In the genomic region with DNA sequence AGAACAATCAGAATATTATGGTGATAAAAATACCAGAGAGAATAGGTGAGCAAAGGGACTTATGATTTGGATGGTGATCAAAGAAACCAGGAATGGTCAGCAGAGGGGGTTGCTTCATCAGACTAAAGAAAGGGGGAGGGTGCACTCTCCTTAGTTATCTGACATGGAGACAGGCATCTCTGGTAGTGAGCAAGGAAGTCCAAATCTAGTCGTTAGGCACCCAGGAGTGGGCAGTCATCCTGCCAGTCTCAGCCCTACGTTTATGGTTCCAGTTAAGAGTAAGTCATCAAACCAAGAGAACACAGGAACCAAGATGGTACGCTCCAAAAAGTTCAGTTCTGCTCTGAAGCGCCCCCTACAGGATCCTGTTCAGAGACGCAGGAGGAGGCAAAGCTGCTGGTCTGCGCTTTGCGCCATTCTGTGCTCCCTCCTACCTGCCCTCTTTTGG, we compare ENCODE assay signal across 9 cellular contexts. TPM values are rescaled to one million over a fixed set of nuclear protein-coding genes. Genes with fewer than 3 reads are reported as not detected.
A peak's percentile ranks its signal among the peaks of the same experiment; 100 is the strongest.
DNase-seq lines count a peak whose midpoint lies in the region; ATAC-seq and TF ChIP-seq lines count a peak whose summit lies in the region.
"Had no signal": no experiment of that assay in that cellular context is flagged by ENCODE, and none has a peak within 500 bp of the region (broad histone marks: within the 10 kb centered on the region; RNA-seq: fewer than 3 reads in every experiment).

No MANE protein-coding gene starts in this region.

- H3K9me3 ChIP-seq in Panc1 (ENCODE audit: control insufficient read depth, insufficient read depth, low read depth, low read length) = no peaks in the 10 kb centered on the region
- H3K9me3 ChIP-seq in iPS-20b (ENCODE audit: insufficient read depth, low read depth, low read length) = no peaks in the 10 kb centered on the region

- H3K27ac ChIP-seq in Panc1 (ENCODE audit: low read length) = no peak overlapping the region
- H3K27ac ChIP-seq in iPS-20b (ENCODE audit: low read length) = no peak overlapping the region

- H3K4me1 Mint-ChIP-seq in Calu3 (ENCODE audit: low read depth, unreplicated experiment) = no peaks in the 10 kb centered on the region

- H3K4me3 ChIP-seq in Panc1 (ENCODE audit: low read depth in 2 of 2, low read length in 2 of 2) = no peak overlapping the region
- H3K4me3 ChIP-seq in iPS-20b (ENCODE audit: low read length) = 0 out of 2 replicates have a peak overlapping the region, but pooled peaks have one; percentile 22

- intact Hi-C loops in Calu3 (cut with micrococcal nuclease; ENCODE audit: unreplicated experiment) = no loop called here
- intact Hi-C loops in Panc1 (cut with micrococcal nuclease; ENCODE audit: unreplicated experiment) = no loop called here

- peak; percentile 36; the same call in 1 of the 2 replicates for ATAC-seq in Panc1
- no peak for ATAC-seq in HG02571 (IDR thresholded peaks at IDR 0.05; ENCODE audit: unreplicated experiment)
- no peak for ATAC-seq in HG02678 (IDR thresholded peaks at IDR 0.05; ENCODE audit: unreplicated experiment)
- ATAC-seq: sciatic nerve had no signal

- H3K36me3 Mint-ChIP-seq in Calu3 (ENCODE audit: insufficient read depth, unreplicated experiment) = no peaks in the 10 kb centered on the region

- TF ChIP-seq CTCF in Calu3 (IDR thresholded peaks at IDR 0.05; ENCODE audit: unreplicated experiment) (peak; percentile 24), GM12873 (IDR thresholded peaks at IDR 0.05; ENCODE audit: insufficient read depth, low read depth, low read length, missing control alignments) (peak; percentile 67), Panc1 (IDR thresholded peaks at IDR 0.05) (peak; percentile 74)

- CTCF ChIA-PET in Calu3 (lab: Charles Lee) = no interaction called here
- CTCF ChIA-PET in Panc1 (lab: Charles Lee) = interaction anchor here (0.6 kb wide), 1 partner anchor 40 kb away, joined by 3 read pairs; no protein-coding TSS in a partner anchor

- H3K36me3 ChIP-seq in Panc1 (ENCODE audit: control insufficient read depth, insufficient read depth, low read length) (no peaks in the 10 kb centered on the region), iPS-20b (ENCODE audit: insufficient read depth, low read depth, low read length) (no peaks in the 10 kb centered on the region)

- H3K27me3 ChIP-seq in Panc1 (ENCODE audit: control insufficient read depth, insufficient read depth, low read length) (no peaks in the 10 kb centered on the region), iPS-20b (ENCODE audit: insufficient read depth, low read length) (no peaks in the 10 kb centered on the region)

- H3K4me1 ChIP-seq in Panc1 (ENCODE audit: control insufficient read depth, insufficient read depth, low read length) (peaks cover 4% of the 10 kb centered on the region; the same call in 1 of the 2 replicates), iPS-20b (ENCODE audit: insufficient read depth, low read length) (peaks cover 3% of the 10 kb centered on the region; the same call in 1 of the 2 replicates)

- H3K4me3 Mint-ChIP-seq in Calu3 (ENCODE audit: low read depth, unreplicated experiment) = no peak overlapping the region

- peaks cover 2% of the 10 kb centered on the region for H3K9me3 Mint-ChIP-seq in Calu3 (ENCODE audit: low read depth, unreplicated experiment)

- peak; percentile 11 for DNase-seq in Calu3
- DNase-seq in Panc1 (ENCODE audit: low read depth, low spot score) = peak; percentile 18
- DNase-seq in superior temporal gyrus (ENCODE audit: extremely low spot score) = no peak
- DNase-seq: NCI-H187 had no signal

- H3K9ac ChIP-seq in iPS-20b (ENCODE audit: low read depth, low read length) = no peak overlapping the region

- BruUV-seq in Calu3 (replicated peaks; lab: Mats Ljungman, UMichigan) (no TSS peak), Panc1 (replicated peaks; lab: Mats Ljungman, UMichigan) (no TSS peak)

- H3K27me3 Mint-ChIP-seq in Calu3 (ENCODE audit: unreplicated experiment) = peaks cover 42% of the 10 kb centered on the region

- POLR2A ChIA-PET in Panc1 (lab: Charles Lee) = no interaction called here

- no peak overlapping the region for H3K27ac Mint-ChIP-seq in Calu3 (ENCODE audit: unreplicated experiment)

- in situ Hi-C loops in Panc1 (cut with HindIII; ENCODE audit: low pct_unique_long_range_greater_than_20kb, low sequenced_read_pairs) = no loop called here

RNA-seq across cellular contexts. Expression of a gene that starts 28.6 kb away (rescaled TPM):
- total RNA-seq in Calu3 (2022) = 128 and 132 TPM in 2 replicates
- total RNA-seq in Panc1 (2021; ENCODE audit: unreplicated experiment) = 144 TPM
- polyA plus RNA-seq in Panc1 (2012; ENCODE audit: insufficient read length) = 118 TPM

RNA-seq across cellular contexts. Expression of a gene that starts 28.7 kb away (rescaled TPM):
- total RNA-seq in Calu3 (2022) = 0.26 and 0.56 TPM in 2 replicates
- 0.69 TPM for total RNA-seq in Panc1 (2021; ENCODE audit: unreplicated experiment)
- 0.46 TPM for polyA plus RNA-seq in Panc1 (2012; ENCODE audit: insufficient read length)

Comparison
In these comparisons a context has a peak if more than half of its experiments do, and no peak if none do; other contexts are left out.
1. CTCF ChIP-seq: peak in every context shown above with its lines; median percentile 74 in Panc1; 67 in GM12873; 24 in Calu3.